Comparison of ENCODE assay signal across 1 cellular context in the genomic region with DNA sequence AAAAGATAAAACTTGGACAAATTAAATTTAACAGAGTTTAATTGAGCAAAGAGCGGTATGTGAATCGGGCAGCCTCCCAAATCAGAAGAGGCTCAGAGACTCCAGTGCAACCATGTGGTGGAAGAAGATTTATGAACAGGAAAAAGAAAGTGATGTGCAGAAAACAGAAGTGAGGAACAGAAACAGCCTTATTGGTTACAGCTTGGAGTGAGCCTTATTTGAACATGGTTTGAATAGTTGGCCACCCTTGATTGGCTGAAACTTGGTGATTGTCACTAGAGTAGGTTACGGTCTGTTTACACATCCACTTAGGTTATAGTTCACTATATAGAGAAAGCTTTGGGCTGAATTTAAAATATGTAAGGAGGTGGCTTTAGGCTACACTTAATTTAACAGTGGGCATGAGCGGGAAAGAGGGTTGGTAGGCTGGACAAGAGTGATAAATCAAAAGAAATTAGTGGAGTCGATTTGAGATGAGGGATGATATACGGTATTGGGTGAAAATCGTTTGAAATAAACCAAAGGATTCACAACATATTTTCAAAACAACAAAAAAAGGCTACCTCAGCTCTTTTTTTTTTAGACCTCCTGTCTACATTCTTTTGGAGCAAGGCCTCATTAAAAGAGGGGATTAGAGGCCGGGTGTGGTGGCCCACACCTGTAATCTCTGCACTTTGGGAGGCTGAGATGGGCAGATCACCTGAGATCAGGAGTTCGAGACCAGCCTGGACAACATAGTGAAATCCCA.
TF ChIP-seq lines count a peak whose summit lies in the region.

No MANE protein-coding gene starts in this region.

TF ChIP-seq in IMR-90, 13 proteins besides CTCF, POLR2A, EP300 and RAD21:
- TF ChIP-seq MAZ (IDR thresholded peaks at IDR 0.05; ENCODE audit: borderline replicate concordance, low read depth, low read length) (no peak), MAFK (IDR thresholded peaks at IDR 0.05; ENCODE audit: low read depth, low read length) (peak; percentile 41; the same call in 1 of the 2 replicates)
